In the genomic region with DNA sequence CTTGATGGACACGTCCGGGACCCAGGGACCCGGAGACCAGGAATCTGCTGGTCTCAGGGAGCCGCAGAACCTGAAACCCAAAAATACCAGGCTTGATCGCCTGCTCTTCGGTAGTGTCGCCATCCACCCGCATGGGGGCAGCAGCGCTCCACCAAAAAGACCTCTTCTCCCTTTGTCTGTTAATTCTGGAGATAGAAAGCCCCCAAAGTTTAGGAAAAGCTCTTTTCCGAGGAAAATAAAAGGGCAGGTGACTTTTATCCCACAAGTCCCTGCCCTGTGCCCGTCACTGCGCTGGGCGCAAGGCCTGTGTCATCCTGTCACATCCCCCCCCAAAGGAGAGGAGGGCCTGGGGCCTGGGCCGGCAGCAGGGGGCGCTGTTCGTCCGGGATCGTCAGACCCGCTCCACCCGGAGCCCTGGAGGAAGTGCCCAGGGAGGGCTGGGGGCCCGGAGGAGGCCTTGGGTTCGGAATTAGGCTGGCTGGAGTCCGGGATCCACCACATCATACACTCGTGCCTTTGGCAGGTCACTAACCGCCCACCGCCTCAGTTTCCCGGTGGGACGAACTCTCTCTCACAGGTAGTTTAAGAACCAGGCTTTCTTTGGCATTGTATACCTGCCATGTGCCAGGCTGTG, we compare ENCODE assay signal across 8 cellular contexts.
A peak's percentile ranks its signal among the peaks of the same experiment; 100 is the strongest.
DNase-seq lines count a peak whose midpoint lies in the region; ATAC-seq lines count a peak whose summit lies in the region.

No MANE protein-coding gene starts in this region.

- H3K27ac ChIP-seq in layer of hippocampus (ENCODE audit: low read depth, low read length), result peak overlapping the region; percentile 22

- peak; percentile 67 to 77 for DNase-seq in NCI-H2081 (lab: John Stamatoyannopoulos, UW)
- DNase-seq in NCI-H2081 treated with DMSO at 0.1 percent for 48 hours (lab: John Stamatoyannopoulos, UW), result no peak
- DNase-seq in NCI-H2227 treated with DMSO at 0.1 percent for 48 hours (lab: John Stamatoyannopoulos, UW), result peak; percentile 82
- DNase-seq in activated CD4-positive, alpha-beta T cell treated with anti-CD3 and anti-CD28 coated beads for 1 hour, result peak; percentile 90
- DNase-seq in cerebellar cortex (ENCODE audit: low spot score), result peak; percentile 73
- peak; percentile 83 to 95 for DNase-seq in stimulated activated CD4-positive, alpha-beta T cell treated with anti-CD3 and anti-CD28 coated beads, Interleukin-1b, Interleukin-23, amount 100 ng/mL, for 1 hour (ENCODE audit: low read depth in 2 of 2)

- peak; percentile 38 for ATAC-seq in HG03045 (IDR thresholded peaks at IDR 0.05; ENCODE audit: unreplicated experiment)

- H3K27me3 ChIP-seq in layer of hippocampus (ENCODE audit: control insufficient read depth, insufficient read depth, low read length), result no peaks in the 10 kb centered on the region
